9 cellular contexts compared by ENCODE assay signal in genomic region chr3:122021811-122022401, GRCh38. TPM values are rescaled to one million over a fixed set of nuclear protein-coding genes. Genes with fewer than 3 reads are reported as not detected.
DNase-seq lines count a peak whose midpoint lies in the region; ATAC-seq and TF ChIP-seq lines count a peak whose summit lies in the region.
"Had no signal": no experiment of that assay in that cellular context is flagged by ENCODE, and none has a peak within 500 bp of the region (broad histone marks: within the 10 kb centered on the region; RNA-seq: fewer than 3 reads in every experiment).

Gene ILDR1, minus strand, starts transcription at chr3:122022247. Its CDS starts 170 bp downstream, at chr3:122022077.

- no peaks in the 10 kb centered on the region for H3K9me2 ChIP-seq in DOHH2 (replicated peaks; ENCODE audit: control insufficient read depth, low read length)
- H3K9me2 ChIP-seq in GM23338 (ENCODE audit: insufficient read depth) = no peaks in the 10 kb centered on the region

- peaks cover 22% of the 10 kb centered on the region for H3F3A ChIP-seq in DOHH2 (ENCODE audit: control insufficient read depth, insufficient read depth)
- no peaks in the 10 kb centered on the region; the same call in 1 of the 2 replicates for H3F3A ChIP-seq in GM23338 (replicated peaks; ENCODE audit: low read depth)

- no peaks in the 10 kb centered on the region for H3K9me3 Mint-ChIP-seq in GM23338

- DNase-seq in GM23338 (ENCODE audit: low spot score) (peak; percentile 74), NCI-H345 (lab: John Stamatoyannopoulos, UW) (peak; percentile 67), retina (peak; percentile 30), SIG-M5 (lab: John Stamatoyannopoulos, UW) (no peak)
- no peak for DNase-seq in stimulated activated CD4-positive, alpha-beta T cell treated with anti-CD3 and anti-CD28 coated beads, Interleukin-2, amount 100 ng/mL, for 48 hours

- peak within 1 kb of the TSS; percentile 80 for H3K4me3 Mint-ChIP-seq in GM23338

- peaks cover 76% of the 10 kb centered on the region for H3K4me1 ChIP-seq in DOHH2 (ENCODE audit: control insufficient read depth, low read length)
- peaks cover 13% of the 10 kb centered on the region for H3K4me1 ChIP-seq in GM23338 (ENCODE audit: insufficient read depth)
- no peaks in the 10 kb centered on the region for H3K4me1 ChIP-seq in endocrine pancreas (ENCODE audit: control insufficient read depth, insufficient read depth, low read length)

- H3K36me3 ChIP-seq in DOHH2 (ENCODE audit: control insufficient read depth, low read length) = no peaks in the 10 kb centered on the region
- no peaks in the 10 kb centered on the region for H3K36me3 ChIP-seq in GM23338 (ENCODE audit: insufficient read depth)
- H3K36me3 ChIP-seq in endocrine pancreas (ENCODE audit: control insufficient read depth, insufficient read depth, low read length) = no peaks in the 10 kb centered on the region

- H3K4me2 ChIP-seq in DOHH2 (ENCODE audit: low read length) (peak within 1 kb of the TSS; percentile 92), GM23338 (peak within 1 kb of the TSS; percentile 90)

- H3K36me3 Mint-ChIP-seq in GM23338 (ENCODE audit: low read depth) = no peaks in the 10 kb centered on the region

- no peaks in the 10 kb centered on the region for H3K9me3 ChIP-seq in DOHH2 (ENCODE audit: control insufficient read depth, insufficient read depth, low read length)
- H3K9me3 ChIP-seq in endocrine pancreas (ENCODE audit: control insufficient read depth, low read length) = no peaks in the 10 kb centered on the region

- H3K27me3 ChIP-seq in DOHH2 (ENCODE audit: control insufficient read depth, low read length) (no peaks in the 10 kb centered on the region), GM23338 (ENCODE audit: insufficient read depth) (no peaks in the 10 kb centered on the region; the same call in 1 of the 2 replicates), endocrine pancreas (ENCODE audit: control insufficient read depth, insufficient read depth, low read length) (no peaks in the 10 kb centered on the region)

- H3K79me2 ChIP-seq in DOHH2 (ENCODE audit: control insufficient read depth, low read length) = no peaks in the 10 kb centered on the region
- no peaks in the 10 kb centered on the region for H3K79me2 ChIP-seq in GM23338 (replicated peaks; ENCODE audit: insufficient read depth)

- H3K4me1 Mint-ChIP-seq in GM23338 = peaks cover 15% of the 10 kb centered on the region

- H3K27ac ChIP-seq in DOHH2 (ENCODE audit: low read depth, low read length) (peak within 1 kb of the TSS; percentile 68), GM23338 (ENCODE audit: low read depth) (peak within 1 kb of the TSS; percentile 74)

- peak within 1 kb of the TSS; percentile 94 for H2AFZ ChIP-seq in GM23338

- peaks cover 2% of the 10 kb centered on the region for H3K27me3 Mint-ChIP-seq in GM23338 (ENCODE audit: insufficient read depth, low read depth, poor library complexity)

- H3K27ac Mint-ChIP-seq in GM23338 = no peak within 1 kb of the TSS

- no peaks in the 10 kb centered on the region for H4K20me1 ChIP-seq in DOHH2 (ENCODE audit: control insufficient read depth, insufficient read depth, low read depth, low read length)
- H4K20me1 ChIP-seq in GM23338 (replicated peaks; ENCODE audit: insufficient read depth) = no peaks in the 10 kb centered on the region

- no peak for TF ChIP-seq CTCF in DOHH2 (IDR thresholded peaks at IDR 0.05; ENCODE audit: low read depth, low read length, poor library complexity, severe bottlenecking)
- TF ChIP-seq CTCF in GM23338 (conservative IDR thresholded peaks at IDR 0.05; ENCODE audit: low read depth in 2 of 2) = no peak

- H3K4me3 ChIP-seq in DOHH2 (ENCODE audit: low read length) = peak within 1 kb of the TSS; percentile 74
- peak within 1 kb of the TSS; percentile 89 for H3K4me3 ChIP-seq in GM23338
- peak within 1 kb of the TSS; percentile 68 for H3K4me3 ChIP-seq in endocrine pancreas (ENCODE audit: control insufficient read depth, insufficient read depth, low read length)

- no peak within 1 kb of the TSS for H3K9ac ChIP-seq in endocrine pancreas (ENCODE audit: control insufficient read depth, insufficient read depth, low read length)

- ATAC-seq in GM23338 (peak; percentile 89), GM18517 (IDR thresholded peaks at IDR 0.05; ENCODE audit: unreplicated experiment) (no peak)

TF ChIP-seq in GM23338, 12 proteins besides CTCF, POLR2A, EP300 and RAD21:
- no peak for TF ChIP-seq ZNF462 (CRISPR knock-in tag; IDR thresholded peaks at IDR 0.05)
- TF ChIP-seq POLR2AphosphoS5 (IDR thresholded peaks at IDR 0.05; ENCODE audit: low read depth) = peak; percentile 70
- no peak for TF ChIP-seq ZNF114 (CRISPR knock-in tag; IDR thresholded peaks at IDR 0.05)
- TF ChIP-seq ETS1 (IDR thresholded peaks at IDR 0.05) = 0 out of 2 replicates have a peak, but pooled peaks have one; percentile 28

RNA-seq across cellular contexts. Expression of gene ILDR1, which starts in this region (rescaled TPM):
- 0.97 and 1.2 TPM in 2 replicates for total RNA-seq in GM23338 (2014; rRNA removed; shearing (Covaris generic))
- polyA plus RNA-seq in GM23338 (2016; fragmentation: Nextera tagmentation; extraction: Ambion mirVana) = 0.16 and 0.66 TPM in 2 replicates
- total RNA-seq: glomerular endothelial cell had no signal

Comparison
In these comparisons a context has a peak if more than half of its experiments do, and no peak if none do; other contexts are left out.
1. DNase-seq: peak in GM23338 (single experiment), NCI-H345 (single experiment) and retina (single experiment); none in stimulated activated CD4-positive, alpha-beta T cell treated with anti-CD3 and anti-CD28 coated beads, Interleukin-2, amount 100 ng/mL, for 48 hours (0 of 2) and SIG-M5 (single experiment).
2. Peak in every context shown above with its lines, with median percentiles within 50 percentile points of each other: H3K4me3 ChIP-seq.